ENCODE assay signal across 23 cellular contexts in genomic region chr2:41944218-41944880, GRCh38.
"Had no signal": no experiment of that assay in that cellular context is flagged by ENCODE, and none has a peak within 500 bp of the region (broad histone marks: within the 10 kb centered on the region; RNA-seq: fewer than 3 reads in every experiment).

No MANE protein-coding gene starts in this region.

- H3K4me1 ChIP-seq: upper lobe of left lung had no signal

- H3K4me1 Mint-ChIP-seq: memory B cell, naive B cell had no signal

- H3K27ac Mint-ChIP-seq: memory B cell; naive B cell; natural killer cell treated with Interleukin-12 subunit alpha and Interleukin-12 subunit beta and Interleukin-15 and Interleukin-18, amount 100 ng/mL, for 72 hours; stimulated activated effector memory CD8-positive, alpha-beta T cell treated with anti-CD3 and anti-CD28 coated beads, Interleukin-12 subunit alpha, Interleukin-12 subunit beta, amount 100 ng/mL, for 72 hours had no signal

- ATAC-seq: mucosa of descending colon; natural killer cell treated with Interleukin-12 subunit alpha and Interleukin-12 subunit beta and Interleukin-15 and Interleukin-18, amount 100 ng/mL, for 72 hours; sciatic nerve; stimulated activated effector memory CD8-positive, alpha-beta T cell treated with anti-CD3 and anti-CD28 coated beads, Interleukin-12 subunit alpha, Interleukin-12 subunit beta, amount 100 ng/mL, for 72 hours had no signal

- H3K9me3 Mint-ChIP-seq: memory B cell; natural killer cell treated with Interleukin-12 subunit alpha and Interleukin-12 subunit beta and Interleukin-15 and Interleukin-18, amount 100 ng/mL, for 72 hours; stimulated activated effector memory CD8-positive, alpha-beta T cell treated with anti-CD3 and anti-CD28 coated beads, Interleukin-12 subunit alpha, Interleukin-12 subunit beta, amount 100 ng/mL, for 72 hours had no signal

- H3K27me3 ChIP-seq: cardiac muscle cell, esophagus muscularis mucosa, ovary, tibial artery, upper lobe of left lung had no signal

- DNase-seq: dermis blood vessel endothelial cell; effector memory CD4-positive, alpha-beta T cell; foreskin melanocyte; mucosa of descending colon; naive B cell; occipital lobe; ovary; posterior cingulate gyrus; retina; stimulated activated CD4-positive, alpha-beta T cell treated with anti-CD3 and anti-CD28 coated beads, Interleukin-2, amount 100 ng/mL, for 24 hours; stimulated activated CD4-positive, alpha-beta T cell treated with anti-CD3 and anti-CD28 coated beads, Interleukin-4, amount 100 ng/mL, for 24 hours; stimulated activated naive CD4-positive, alpha-beta T cell treated with Interleukin-2 at 50 U/mL for 16 hours; stomach; upper lobe of left lung had no signal

- H3K27ac ChIP-seq: cardiac muscle cell, esophagus muscularis mucosa, ovary, stomach, upper lobe of left lung had no signal

- H3K36me3 Mint-ChIP-seq: memory B cell; naive B cell; natural killer cell treated with Interleukin-12 subunit alpha and Interleukin-12 subunit beta and Interleukin-15 and Interleukin-18, amount 100 ng/mL, for 72 hours; stimulated activated effector memory CD8-positive, alpha-beta T cell treated with anti-CD3 and anti-CD28 coated beads, Interleukin-12 subunit alpha, Interleukin-12 subunit beta, amount 100 ng/mL, for 72 hours had no signal

- H3K4me3 ChIP-seq: cardiac muscle cell, coronary artery, esophagus muscularis mucosa, lung, mucosa of descending colon, ovary, stomach, tibial artery, upper lobe of left lung had no signal

- H3K9me3 ChIP-seq: esophagus muscularis mucosa, mucosa of descending colon, ovary, stomach, tibial artery, upper lobe of left lung had no signal

- H3K36me3 ChIP-seq: cardiac muscle cell, esophagus muscularis mucosa, ovary, stomach, tibial artery, upper lobe of left lung had no signal

- H3K4me3 Mint-ChIP-seq: memory B cell; naive B cell; natural killer cell treated with Interleukin-12 subunit alpha and Interleukin-12 subunit beta and Interleukin-15 and Interleukin-18, amount 100 ng/mL, for 72 hours; stimulated activated effector memory CD8-positive, alpha-beta T cell treated with anti-CD3 and anti-CD28 coated beads, Interleukin-12 subunit alpha, Interleukin-12 subunit beta, amount 100 ng/mL, for 72 hours had no signal
